Comparison of ENCODE assay signal across 11 cellular contexts in the genomic region with DNA sequence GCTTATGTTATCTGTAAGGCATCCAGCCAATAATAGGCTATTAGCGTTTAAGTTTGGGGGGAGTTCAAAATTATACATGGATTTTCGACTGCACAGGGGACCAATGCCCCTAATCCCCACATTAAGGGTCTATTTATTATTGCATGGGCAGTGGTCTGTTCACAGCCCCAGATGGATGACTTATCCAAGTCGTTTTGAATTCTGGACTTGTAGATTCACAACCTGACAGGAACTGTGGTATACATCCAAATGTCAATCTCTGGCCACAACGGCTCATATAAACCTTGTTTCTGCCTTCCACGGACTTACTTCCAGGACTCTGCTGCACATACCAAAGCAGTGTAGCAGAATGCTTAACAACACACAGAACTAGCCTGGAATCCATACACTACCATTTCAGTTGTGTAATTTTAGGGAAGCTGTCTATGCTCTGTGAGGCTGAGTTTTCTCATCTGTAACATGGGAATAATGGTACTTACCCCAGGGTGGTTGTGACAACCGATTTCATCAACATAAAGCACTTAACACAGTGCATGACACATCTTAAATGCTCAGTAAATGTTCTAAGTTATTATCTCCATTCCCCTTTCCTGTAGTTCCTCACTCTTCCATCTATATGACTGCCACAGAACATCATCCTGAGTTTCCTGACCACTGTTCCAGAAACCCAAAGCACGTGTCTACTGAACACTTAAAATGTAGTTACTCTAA. TPM values are rescaled to one million over a fixed set of nuclear protein-coding genes. Genes with fewer than 3 reads are reported as not detected.
A peak's percentile ranks its signal among the peaks of the same experiment; 100 is the strongest.
DNase-seq lines count a peak whose midpoint lies in the region; ATAC-seq, FAIRE-seq and TF ChIP-seq lines count a peak whose summit lies in the region.
"Had no signal": no experiment of that assay in that cellular context is flagged by ENCODE, and none has a peak within 500 bp of the region (broad histone marks: within the 10 kb centered on the region; RNA-seq: fewer than 3 reads in every experiment).

No MANE protein-coding gene starts in this region.

- peak overlapping the region; percentile 36 for H3K4me3 ChIP-seq in fibroblast of the aortic adventitia (ENCODE audit: low read depth, low read length)
- peak overlapping the region; percentile 12 to 94 (median 89) for H3K4me3 ChIP-seq in gastrocnemius medialis

- no peak for ATAC-seq in T-helper 17 cell
- no peak for ATAC-seq in gastrocnemius medialis
- no peak for ATAC-seq in HG03571 (IDR thresholded peaks at IDR 0.05; ENCODE audit: unreplicated experiment)
- ATAC-seq in esophagus mucosa = no peak

- H3K9me3 ChIP-seq in T-helper 17 cell (ENCODE audit: control insufficient read depth, low read length, poor library complexity, severe bottlenecking) = no peaks in the 10 kb centered on the region
- peaks cover 0 to 4% (median 0%) of the 10 kb centered on the region in 3 donors for H3K9me3 ChIP-seq in gastrocnemius medialis

- H3K36me3 ChIP-seq in gastrocnemius medialis = peaks cover 0 to 23% of the 10 kb centered on the region in 2 donors

- no peak for DNase-seq in H54 (ENCODE audit: insufficient read length, low spot score)
- DNase-seq in T-helper 17 cell = no peak
- DNase-seq in fibroblast of the aortic adventitia (ENCODE audit: low read depth) = no peak
- no peak for DNase-seq in gastrocnemius medialis
- no peak for DNase-seq in GOT3 (lab: John Stamatoyannopoulos, UW)
- no peak for DNase-seq in GM03348 (ENCODE audit: low spot score)
- DNase-seq: hypothalamus, retina had no signal

- FAIRE-seq in H54 (lab: Jason Lieb, UNC) = peak; percentile 41

- H3K4me3 Mint-ChIP-seq in T-helper 17 cell = peak overlapping the region; percentile 98

- peaks cover 51 to 55% of the 10 kb centered on the region in 2 donors for H3K4me1 ChIP-seq in gastrocnemius medialis

- no peak overlapping the region for H3K27ac ChIP-seq in gastrocnemius medialis
- H3K27ac ChIP-seq: VCaP had no signal

- no peaks in the 10 kb centered on the region for H3K27me3 ChIP-seq in gastrocnemius medialis

- in situ Hi-C loops in gastrocnemius medialis (cut with MboI; ENCODE audit: low sequenced_read_pairs in 4 of 4) = no loop called here

- no peaks in the 10 kb centered on the region for H3K27me3 Mint-ChIP-seq in T-helper 17 cell

- H3K4me1 Mint-ChIP-seq in T-helper 17 cell = peaks cover 43% of the 10 kb centered on the region

- no peak for TF ChIP-seq POLR2A in H54 (IDR thresholded peaks at IDR 0.05; ENCODE audit: low read depth, low read length)
- no peak for TF ChIP-seq POLR2A in gastrocnemius medialis (IDR thresholded peaks at IDR 0.05)

- intact Hi-C loops in gastrocnemius medialis (cut with DNase I; ENCODE audit: low total_unique reads) = no loop called here

- peaks cover 16% of the 10 kb centered on the region for H3K36me3 Mint-ChIP-seq in T-helper 17 cell (ENCODE audit: low read depth)

- no peak for TF ChIP-seq CTCF in fibroblast of the aortic adventitia (IDR thresholded peaks at IDR 0.05; ENCODE audit: insufficient read depth, low read length)
- no peak for TF ChIP-seq CTCF in gastrocnemius medialis (IDR thresholded peaks at IDR 0.05 in 4 of 5, conservative IDR thresholded peaks at IDR 0.05 in 1 of 5)

- H3K27ac Mint-ChIP-seq in T-helper 17 cell = peak overlapping the region; percentile 99

RNA-seq across cellular contexts. Expression of a gene that starts 3.7 kb away (rescaled TPM):
- 100 to 1,000 TPM; 478 to 531 TPM for total RNA-seq in T-helper 17 cell
- 130 and 446 TPM in 2 replicates for total RNA-seq in fibroblast of the aortic adventitia (ENCODE audit: low replicate concordance)
- total RNA-seq in gastrocnemius medialis = 100 to 1,000 TPM; 106 to 200 (median 128) TPM
- 67.3 TPM for total RNA-seq in esophagus mucosa

RNA-seq across cellular contexts. Expression of a gene that starts 3.8 kb away (rescaled TPM):
- total RNA-seq in T-helper 17 cell (10 to 100 TPM in 1 of 2 donors, 1 to 10 TPM in 1; 9.3 to 12.1 TPM), fibroblast of the aortic adventitia (ENCODE audit: low replicate concordance) (8.9 and 12.2 TPM in 2 replicates), gastrocnemius medialis (10 to 100 TPM in 1 of 4 donors, 1 to 10 TPM in 3; 7.1 to 10.3 (median 8.3) TPM), esophagus mucosa (18.1 TPM)

RNA-seq across cellular contexts. Expression of a gene that starts 33.3 kb away (rescaled TPM):
- 1 to 10 TPM in 1 of 2 donors, under 1 TPM in 1; 0.63 to 1.0 TPM for total RNA-seq in T-helper 17 cell
- 20.2 and 78.2 TPM in 2 replicates for total RNA-seq in fibroblast of the aortic adventitia (ENCODE audit: low replicate concordance)
- 100 to 1,000 TPM in 3 of 4 donors, 10 to 100 TPM in 1; 65.6 to 179 (median 123) TPM for total RNA-seq in gastrocnemius medialis
- total RNA-seq in esophagus mucosa = 70.2 TPM

RNA-seq across cellular contexts. Expression of a gene that starts 51.1 kb away (rescaled TPM):
- under 1 TPM; 0.12 to 0.37 TPM for total RNA-seq in T-helper 17 cell
- 2.5 and 2.8 TPM in 2 replicates for total RNA-seq in fibroblast of the aortic adventitia (ENCODE audit: low replicate concordance)
- total RNA-seq in gastrocnemius medialis = under 1 TPM in 1 of 4 donors, not detected in 3; 0.11 TPM
- 5.5 TPM for total RNA-seq in esophagus mucosa

RNA-seq across cellular contexts. Expression of a gene that starts 52.1 kb away (rescaled TPM):
- total RNA-seq in T-helper 17 cell (10 to 100 TPM; 21.5 to 25.8 TPM), fibroblast of the aortic adventitia (ENCODE audit: low replicate concordance) (107 and 247 TPM in 2 replicates), gastrocnemius medialis (1 to 10 TPM; 1.1 to 9.1 (median 3.3) TPM), esophagus mucosa (30.8 TPM)

Comparison
In these comparisons a context has a peak if more than half of its experiments do, and no peak if none do; other contexts are left out.
1. RNA of a gene that starts 33.3 kb away (total RNA-seq): 65.6 to 179 TPM in gastrocnemius medialis, 70.2 TPM in esophagus mucosa (single experiment) and 20.2 to 78.2 TPM in fibroblast of the aortic adventitia; 0.63 to 1.0 TPM in T-helper 17 cell; every median in the first group is over 10 times any median in the second.